Comparison of ENCODE assay signal across 8 cellular contexts in the genomic region with DNA sequence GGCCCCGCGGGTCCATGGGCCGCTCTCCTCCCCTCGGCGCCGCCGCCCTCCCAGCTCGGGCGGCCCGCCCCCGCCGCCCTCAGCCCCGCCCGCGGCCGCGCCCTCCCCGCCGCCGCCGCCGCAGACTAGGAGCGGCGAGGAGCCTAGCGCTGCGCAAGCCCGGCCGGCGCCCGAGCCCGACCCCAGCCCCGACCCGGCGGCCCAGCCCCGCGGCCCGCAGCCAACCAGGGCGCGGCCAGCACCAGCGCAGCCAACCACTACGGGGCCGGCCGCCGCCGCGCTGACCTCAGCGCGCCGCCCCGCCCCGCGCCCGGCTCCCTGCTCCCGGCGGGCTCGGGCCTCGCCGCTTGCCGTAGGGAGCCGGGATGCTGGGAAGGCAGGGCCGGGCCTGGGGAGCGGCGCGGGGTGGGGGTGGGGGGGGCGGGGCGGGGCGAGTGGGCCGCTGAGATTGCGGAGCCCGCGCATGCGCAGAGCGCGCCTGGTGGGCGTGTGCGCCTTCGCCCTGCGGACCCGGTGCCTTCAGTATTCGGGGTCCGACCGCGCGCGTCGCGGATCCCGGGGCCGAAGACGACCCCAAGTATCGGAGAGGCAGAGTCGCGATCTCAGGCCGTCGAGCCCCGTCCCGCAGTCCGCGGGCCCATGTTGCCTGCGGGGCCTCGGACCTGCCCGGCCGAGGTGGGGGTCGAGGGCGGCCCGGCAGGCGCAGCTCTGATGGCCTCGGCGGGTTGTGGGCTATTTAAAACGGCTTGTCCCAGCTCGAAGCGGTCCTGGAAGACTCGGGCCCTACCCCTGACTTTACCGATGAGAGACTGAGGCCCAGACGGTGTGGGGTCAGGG. TPM values are rescaled to one million over a fixed set of nuclear protein-coding genes. Genes with fewer than 3 reads are reported as not detected.
DNase-seq lines count a peak whose midpoint lies in the region; ATAC-seq and TF ChIP-seq lines count a peak whose summit lies in the region.

A gene with protein sequence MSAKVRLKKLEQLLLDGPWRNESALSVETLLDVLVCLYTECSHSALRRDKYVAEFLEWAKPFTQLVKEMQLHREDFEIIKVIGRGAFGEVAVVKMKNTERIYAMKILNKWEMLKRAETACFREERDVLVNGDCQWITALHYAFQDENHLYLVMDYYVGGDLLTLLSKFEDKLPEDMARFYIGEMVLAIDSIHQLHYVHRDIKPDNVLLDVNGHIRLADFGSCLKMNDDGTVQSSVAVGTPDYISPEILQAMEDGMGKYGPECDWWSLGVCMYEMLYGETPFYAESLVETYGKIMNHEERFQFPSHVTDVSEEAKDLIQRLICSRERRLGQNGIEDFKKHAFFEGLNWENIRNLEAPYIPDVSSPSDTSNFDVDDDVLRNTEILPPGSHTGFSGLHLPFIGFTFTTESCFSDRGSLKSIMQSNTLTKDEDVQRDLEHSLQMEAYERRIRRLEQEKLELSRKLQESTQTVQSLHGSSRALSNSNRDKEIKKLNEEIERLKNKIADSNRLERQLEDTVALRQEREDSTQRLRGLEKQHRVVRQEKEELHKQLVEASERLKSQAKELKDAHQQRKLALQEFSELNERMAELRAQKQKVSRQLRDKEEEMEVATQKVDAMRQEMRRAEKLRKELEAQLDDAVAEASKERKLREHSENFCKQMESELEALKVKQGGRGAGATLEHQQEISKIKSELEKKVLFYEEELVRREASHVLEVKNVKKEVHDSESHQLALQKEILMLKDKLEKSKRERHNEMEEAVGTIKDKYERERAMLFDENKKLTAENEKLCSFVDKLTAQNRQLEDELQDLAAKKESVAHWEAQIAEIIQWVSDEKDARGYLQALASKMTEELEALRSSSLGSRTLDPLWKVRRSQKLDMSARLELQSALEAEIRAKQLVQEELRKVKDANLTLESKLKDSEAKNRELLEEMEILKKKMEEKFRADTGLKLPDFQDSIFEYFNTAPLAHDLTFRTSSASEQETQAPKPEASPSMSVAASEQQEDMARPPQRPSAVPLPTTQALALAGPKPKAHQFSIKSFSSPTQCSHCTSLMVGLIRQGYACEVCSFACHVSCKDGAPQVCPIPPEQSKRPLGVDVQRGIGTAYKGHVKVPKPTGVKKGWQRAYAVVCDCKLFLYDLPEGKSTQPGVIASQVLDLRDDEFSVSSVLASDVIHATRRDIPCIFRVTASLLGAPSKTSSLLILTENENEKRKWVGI (N-terminal part only) (minus strand): TSS at position 178 of the 837 bp plus-strand sequence. CDS start 376 bp downstream, outside the sequence.

- H3K4me3 ChIP-seq in SJSA1 (peak within 1 kb of the TSS; percentile 94), thyroid gland (replicated peaks in 1 of 3) (peak within 1 kb of the TSS; percentile 56 to 97 (median 91))

- peaks cover 43% of the 10 kb centered on the region for H3K27me3 Mint-ChIP-seq in activated naive CD8-positive, alpha-beta T cell treated with anti-CD3 and anti-CD28 coated beads for 36 hours

- H3K4me3 Mint-ChIP-seq in activated naive CD8-positive, alpha-beta T cell treated with anti-CD3 and anti-CD28 coated beads for 36 hours = peak within 1 kb of the TSS; percentile 70

- DNase-seq in DMS153 (lab: John Stamatoyannopoulos, UW) (peak; percentile 38), LHCN-M2 (ENCODE audit: low read depth) (peak; percentile 87), SJSA1 (ENCODE audit: low read depth in 1 of 2, low spot score in 2 of 2) (peak; percentile 70 to 87), glomerular visceral epithelial cell (ENCODE audit: extremely low spot score) (peak; percentile 97), nucleus accumbens (lab: John Stamatoyannopoulos, UW) (peak in 55 of 56 donors; percentile 28 to 93 (median 80)), thyroid gland (peak; percentile 91 to 92)
- peak; percentile 65 for DNase-seq in activated naive CD8-positive, alpha-beta T cell treated with anti-CD3 and anti-CD28 coated beads for 36 hours

- H3K36me3 ChIP-seq in SJSA1 = peaks cover 17% of the 10 kb centered on the region
- H3K36me3 ChIP-seq in thyroid gland = no peaks in the 10 kb centered on the region

- ATAC-seq in GM21786 (IDR thresholded peaks at IDR 0.05; ENCODE audit: unreplicated experiment) = peak; percentile 58

- intact Hi-C loops in thyroid gland (cut with DNase I) = no loop called here

- H3K27me3 ChIP-seq in SJSA1 (replicated peaks) (no peaks in the 10 kb centered on the region), thyroid gland (no peaks in the 10 kb centered on the region)

- no peaks in the 10 kb centered on the region for H3K36me3 Mint-ChIP-seq in activated naive CD8-positive, alpha-beta T cell treated with anti-CD3 and anti-CD28 coated beads for 36 hours

- H3K9me3 ChIP-seq in SJSA1 (replicated peaks) = no peaks in the 10 kb centered on the region
- H3K9me3 ChIP-seq in thyroid gland = no peaks in the 10 kb centered on the region

- no peak within 1 kb of the TSS for H3K27ac Mint-ChIP-seq in activated naive CD8-positive, alpha-beta T cell treated with anti-CD3 and anti-CD28 coated beads for 36 hours

- peak in 2 of 6 experiments; percentile 11 to 13 for TF ChIP-seq CTCF in thyroid gland (IDR thresholded peaks at IDR 0.05)

- H3K4me1 Mint-ChIP-seq in activated naive CD8-positive, alpha-beta T cell treated with anti-CD3 and anti-CD28 coated beads for 36 hours = peaks cover 3% of the 10 kb centered on the region

- no peaks in the 10 kb centered on the region for H3K9me3 Mint-ChIP-seq in activated naive CD8-positive, alpha-beta T cell treated with anti-CD3 and anti-CD28 coated beads for 36 hours

- H3K27ac ChIP-seq in SJSA1 = peak within 1 kb of the TSS; percentile 50; the same call in 1 of the 2 replicates
- H3K27ac ChIP-seq in thyroid gland = peak within 1 kb of the TSS; percentile 77 to 90 (median 89)

- peak in 1 of 2 donors; percentile 68 for TF ChIP-seq POLR2A in thyroid gland (IDR thresholded peaks at IDR 0.05)

- H3K4me1 ChIP-seq in SJSA1 (replicated peaks) (peaks cover 15% of the 10 kb centered on the region), thyroid gland (peaks cover 28 to 34% of the 10 kb centered on the region in 2 donors)

- 0% methylated on average over 5 of the region's 115 CpGs; no CpG with 5 or more reads in 1 of the 2 donors for WGBS in thyroid gland, 2 donors

RNA-seq across cellular contexts. Expression of the gene that starts here (rescaled TPM):
- total RNA-seq in LHCN-M2 (2014; rRNA removed) (56.6 and 59.5 TPM in 2 replicates), thyroid gland (100 to 1,000 TPM in 2 of 4 donors, 10 to 100 TPM in 2; 90.7 to 153 (median 101) TPM)
- polyA plus RNA-seq in LHCN-M2 (2012) = 50.1 TPM
- total RNA-seq in SJSA1 (2014; rRNA removed; shearing (Covaris generic)) = 53.4 and 56.5 TPM in 2 replicates
- total RNA-seq in activated naive CD8-positive, alpha-beta T cell treated with anti-CD3 and anti-CD28 coated beads for 36 hours = 1 to 10 TPM; 2.0 to 2.5 TPM

Comparison
In these comparisons a context has a peak if more than half of its experiments do, and no peak if none do; other contexts are left out.
1. Peak in every context shown above with its lines: DNase-seq, ATAC-seq, H3K4me3 ChIP-seq and H3K27ac ChIP-seq.
2. RNA of the gene that starts here (total RNA-seq): 90.7 to 153 TPM in thyroid gland, 56.6 to 59.5 TPM in LHCN-M2 and 53.4 to 56.5 TPM in SJSA1; 2.0 to 2.5 TPM in activated naive CD8-positive, alpha-beta T cell treated with anti-CD3 and anti-CD28 coated beads for 36 hours; every median in the first group is over 10 times any median in the second.
3. DNase-seq: peak in every context shown above with its lines; median percentile 97 in glomerular visceral epithelial cell; 92 in thyroid gland; 87 in LHCN-M2; 80 in nucleus accumbens; 78 in SJSA1; 65 in activated naive CD8-positive, alpha-beta T cell treated with anti-CD3 and anti-CD28 coated beads for 36 hours; 38 in DMS153.